ENCODE assay signal across 2 cellular contexts in the genomic region with DNA sequence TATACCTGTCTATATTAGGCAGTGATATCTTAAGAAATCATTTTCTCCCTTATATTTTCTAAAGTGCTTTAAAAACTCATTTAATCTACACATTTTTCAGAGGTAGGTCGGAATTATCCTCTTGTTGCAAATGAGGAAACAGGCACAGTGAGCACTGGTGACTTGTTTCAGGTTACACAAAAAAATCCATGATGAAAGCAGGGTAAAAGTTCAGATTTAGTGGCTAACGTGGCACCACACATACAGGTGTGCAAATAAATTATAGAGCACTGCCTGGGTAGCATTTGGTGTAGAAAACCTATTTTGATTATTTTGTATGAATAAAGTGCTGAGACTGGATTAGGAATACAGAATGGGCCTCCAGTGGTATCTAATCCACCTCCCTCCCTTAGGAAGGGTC.
TF ChIP-seq lines count a peak whose summit lies in the region.

No MANE protein-coding gene starts in this region.

TF ChIP-seq in liver, 16 proteins besides CTCF, POLR2A, EP300 and RAD21:
- TF ChIP-seq HNF4G (IDR thresholded peaks at IDR 0.05) (no peak), JUND (IDR thresholded peaks at IDR 0.05) (no peak), RXRA (IDR thresholded peaks at IDR 0.05) (peak in 1 of 2 donors; percentile 60), SP1 (IDR thresholded peaks at IDR 0.05) (peak; percentile 53), YY1 (IDR thresholded peaks at IDR 0.05) (peak; percentile 26), FOXA1 (IDR thresholded peaks at IDR 0.05) (no peak), HNF4A (conservative IDR thresholded peaks at IDR 0.05) (peak; percentile 40 to 71), EGR1 (IDR thresholded peaks at IDR 0.05; ENCODE audit: low read depth in 2 of 2) (no peak), NR2F2 (IDR thresholded peaks at IDR 0.05) (no peak), FOXA2 (IDR thresholded peaks at IDR 0.05) (no peak), MAX (IDR thresholded peaks at IDR 0.05) (no peak), TAF1 (conservative IDR thresholded peaks at IDR 0.05) (no peak), GABPA (IDR thresholded peaks at IDR 0.05 in 1 of 2, conservative IDR thresholded peaks at IDR 0.05 in 1 of 2) (no peak)
- TF ChIP-seq, protein P1, sequence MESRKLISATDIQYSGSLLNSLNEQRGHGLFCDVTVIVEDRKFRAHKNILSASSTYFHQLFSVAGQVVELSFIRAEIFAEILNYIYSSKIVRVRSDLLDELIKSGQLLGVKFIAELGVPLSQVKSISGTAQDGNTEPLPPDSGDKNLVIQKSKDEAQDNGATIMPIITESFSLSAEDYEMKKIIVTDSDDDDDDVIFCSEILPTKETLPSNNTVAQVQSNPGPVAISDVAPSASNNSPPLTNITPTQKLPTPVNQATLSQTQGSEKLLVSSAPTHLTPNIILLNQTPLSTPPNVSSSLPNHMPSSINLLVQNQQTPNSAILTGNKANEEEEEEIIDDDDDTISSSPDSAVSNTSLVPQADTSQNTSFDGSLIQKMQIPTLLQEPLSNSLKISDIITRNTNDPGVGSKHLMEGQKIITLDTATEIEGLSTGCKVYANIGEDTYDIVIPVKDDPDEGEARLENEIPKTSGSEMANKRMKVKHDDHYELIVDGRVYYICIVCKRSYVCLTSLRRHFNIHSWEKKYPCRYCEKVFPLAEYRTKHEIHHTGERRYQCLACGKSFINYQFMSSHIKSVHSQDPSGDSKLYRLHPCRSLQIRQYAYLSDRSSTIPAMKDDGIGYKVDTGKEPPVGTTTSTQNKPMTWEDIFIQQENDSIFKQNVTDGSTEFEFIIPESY (IDR thresholded peaks at IDR 0.05): no peak
- TF ChIP-seq, protein P2, sequence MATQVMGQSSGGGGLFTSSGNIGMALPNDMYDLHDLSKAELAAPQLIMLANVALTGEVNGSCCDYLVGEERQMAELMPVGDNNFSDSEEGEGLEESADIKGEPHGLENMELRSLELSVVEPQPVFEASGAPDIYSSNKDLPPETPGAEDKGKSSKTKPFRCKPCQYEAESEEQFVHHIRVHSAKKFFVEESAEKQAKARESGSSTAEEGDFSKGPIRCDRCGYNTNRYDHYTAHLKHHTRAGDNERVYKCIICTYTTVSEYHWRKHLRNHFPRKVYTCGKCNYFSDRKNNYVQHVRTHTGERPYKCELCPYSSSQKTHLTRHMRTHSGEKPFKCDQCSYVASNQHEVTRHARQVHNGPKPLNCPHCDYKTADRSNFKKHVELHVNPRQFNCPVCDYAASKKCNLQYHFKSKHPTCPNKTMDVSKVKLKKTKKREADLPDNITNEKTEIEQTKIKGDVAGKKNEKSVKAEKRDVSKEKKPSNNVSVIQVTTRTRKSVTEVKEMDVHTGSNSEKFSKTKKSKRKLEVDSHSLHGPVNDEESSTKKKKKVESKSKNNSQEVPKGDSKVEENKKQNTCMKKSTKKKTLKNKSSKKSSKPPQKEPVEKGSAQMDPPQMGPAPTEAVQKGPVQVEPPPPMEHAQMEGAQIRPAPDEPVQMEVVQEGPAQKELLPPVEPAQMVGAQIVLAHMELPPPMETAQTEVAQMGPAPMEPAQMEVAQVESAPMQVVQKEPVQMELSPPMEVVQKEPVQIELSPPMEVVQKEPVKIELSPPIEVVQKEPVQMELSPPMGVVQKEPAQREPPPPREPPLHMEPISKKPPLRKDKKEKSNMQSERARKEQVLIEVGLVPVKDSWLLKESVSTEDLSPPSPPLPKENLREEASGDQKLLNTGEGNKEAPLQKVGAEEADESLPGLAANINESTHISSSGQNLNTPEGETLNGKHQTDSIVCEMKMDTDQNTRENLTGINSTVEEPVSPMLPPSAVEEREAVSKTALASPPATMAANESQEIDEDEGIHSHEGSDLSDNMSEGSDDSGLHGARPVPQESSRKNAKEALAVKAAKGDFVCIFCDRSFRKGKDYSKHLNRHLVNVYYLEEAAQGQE (IDR thresholded peaks at IDR 0.05): no peak
- TF ChIP-seq, protein P3, sequence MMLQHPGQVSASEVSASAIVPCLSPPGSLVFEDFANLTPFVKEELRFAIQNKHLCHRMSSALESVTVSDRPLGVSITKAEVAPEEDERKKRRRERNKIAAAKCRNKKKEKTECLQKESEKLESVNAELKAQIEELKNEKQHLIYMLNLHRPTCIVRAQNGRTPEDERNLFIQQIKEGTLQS (IDR thresholded peaks at IDR 0.05): peak; percentile 34

TF ChIP-seq in HepG2, 621 proteins besides CTCF, POLR2A, EP300 and RAD21:
- TF ChIP-seq RFXANK (CRISPR knock-in tag; IDR thresholded peaks at IDR 0.05): no peak
- no peak for TF ChIP-seq REXO4 (CRISPR knock-in tag; IDR thresholded peaks at IDR 0.05; ENCODE audit: borderline replicate concordance)
- no peak for TF ChIP-seq HOXA5 (CRISPR knock-in tag; IDR thresholded peaks at IDR 0.05)
- no peak for TF ChIP-seq CREM (IDR thresholded peaks at IDR 0.05)
- no peak for TF ChIP-seq CREM (CRISPR knock-in tag; IDR thresholded peaks at IDR 0.05)
- TF ChIP-seq FOXO4 (CRISPR knock-in tag; conservative IDR thresholded peaks at IDR 0.05): no peak
- TF ChIP-seq ZXDC (CRISPR knock-in tag; IDR thresholded peaks at IDR 0.05): no peak
- no peak for TF ChIP-seq ZFP82 (CRISPR knock-in tag; IDR thresholded peaks at IDR 0.05; ENCODE audit: borderline replicate concordance)
- no peak for TF ChIP-seq DNMT1 (CRISPR knock-in tag; IDR thresholded peaks at IDR 0.05)
- TF ChIP-seq CREBL2 (CRISPR knock-in tag; IDR thresholded peaks at IDR 0.05; ENCODE audit: borderline replicate concordance): no peak
- no peak for TF ChIP-seq TARDBP (CRISPR knock-in tag; IDR thresholded peaks at IDR 0.05)
- TF ChIP-seq MIER2 (CRISPR knock-in tag; IDR thresholded peaks at IDR 0.05): no peak
- TF ChIP-seq LBX2 (CRISPR knock-in tag; IDR thresholded peaks at IDR 0.05; ENCODE audit: borderline replicate concordance): no peak
- no peak for TF ChIP-seq TCF7 (IDR thresholded peaks at IDR 0.05; ENCODE audit: low read depth)
- TF ChIP-seq FOXJ3 (CRISPR knock-in tag; IDR thresholded peaks at IDR 0.05; ENCODE audit: borderline replicate concordance): no peak
- no peak for TF ChIP-seq E2F1 (CRISPR knock-in tag; IDR thresholded peaks at IDR 0.05)
- TF ChIP-seq SALL2 (CRISPR knock-in tag; IDR thresholded peaks at IDR 0.05): no peak
